Comparison of ENCODE assay signal across 1 cellular context in the genomic region with DNA sequence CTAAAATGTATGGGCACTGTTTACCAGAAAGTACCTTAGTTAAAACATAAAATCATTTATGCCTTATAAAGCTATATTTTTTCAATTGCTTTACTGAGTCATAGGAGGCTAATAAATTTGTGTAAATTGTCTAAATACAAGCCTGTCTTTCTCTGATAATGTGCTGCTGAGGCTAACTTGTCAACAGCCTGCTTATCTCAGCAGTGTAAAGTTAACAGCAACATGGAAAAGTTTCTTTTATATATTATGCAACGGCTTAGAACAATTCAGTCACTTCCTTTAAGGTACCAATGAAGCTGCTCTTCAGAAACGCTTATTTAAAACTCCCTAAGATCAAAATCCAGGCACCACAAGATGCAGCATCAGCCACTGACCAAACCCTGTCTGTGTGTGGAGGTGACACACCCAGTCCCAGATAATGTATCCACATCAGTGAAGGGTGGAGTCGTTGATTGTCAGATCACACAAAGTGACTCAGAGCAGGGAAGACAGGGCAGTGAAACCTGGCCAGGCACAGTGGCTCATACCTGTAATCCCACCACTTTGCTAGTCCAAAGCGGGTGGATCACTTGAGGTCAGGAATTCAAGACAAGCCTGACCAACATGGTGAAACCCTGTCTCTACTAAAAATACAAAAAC. TPM values are rescaled to one million over a fixed set of nuclear protein-coding genes. Genes with fewer than 3 reads are reported as not detected.
"Had no signal": no experiment of that assay in that cellular context is flagged by ENCODE, and none has a peak within 500 bp of the region (broad histone marks: within the 10 kb centered on the region; RNA-seq: fewer than 3 reads in every experiment).

No MANE protein-coding gene starts in this region.

RNA-seq across cellular contexts. Expression of gene ZNF69, which starts 27.0 kb away (rescaled TPM):
- total RNA-seq: HT1080 had no signal

RNA-seq across cellular contexts. Expression of gene ZNF763, which starts 50.3 kb away (rescaled TPM):
- total RNA-seq: HT1080 had no signal
